ENCODE assay signal across 8 cellular contexts in the genomic region with DNA sequence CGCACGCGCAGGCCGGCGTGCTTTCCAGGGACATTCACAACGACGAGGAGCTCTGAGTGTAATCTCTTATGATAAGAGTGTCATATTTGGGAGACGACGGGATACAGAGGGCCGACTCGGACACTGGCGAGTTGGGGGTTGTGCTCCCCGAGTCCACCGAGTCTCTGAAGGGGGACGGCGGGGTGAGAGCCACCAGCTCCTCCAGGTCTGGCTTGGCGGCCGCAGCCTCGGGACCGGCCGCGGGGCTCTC.
A peak's percentile ranks its signal among the peaks of the same experiment; 100 is the strongest.
DNase-seq lines count a peak whose midpoint lies in the region; ATAC-seq and TF ChIP-seq lines count a peak whose summit lies in the region.

No MANE protein-coding gene starts in this region.

- H3K9me3 ChIP-seq in hepatocyte (ENCODE audit: low read depth) (no peaks in the 10 kb centered on the region), skeletal muscle tissue (ENCODE audit: control insufficient read depth in 3 of 3, low read length in 3 of 3) (no peaks in the 10 kb centered on the region), PC-9 (ENCODE audit: insufficient read depth, low read depth) (peaks cover 7% of the 10 kb centered on the region; the same call in 1 of the 2 replicates)

- H3K79me2 ChIP-seq in hepatocyte (no peaks in the 10 kb centered on the region), PC-9 (ENCODE audit: low read depth) (no peaks in the 10 kb centered on the region)

- ATAC-seq in GM21619 (IDR thresholded peaks at IDR 0.05; ENCODE audit: unreplicated experiment) (peak; percentile 33), HG02623 (IDR thresholded peaks at IDR 0.05; ENCODE audit: unreplicated experiment) (no peak)

- no peaks in the 10 kb centered on the region for H3K9me2 ChIP-seq in hepatocyte (replicated peaks; ENCODE audit: insufficient read depth)
- no peaks in the 10 kb centered on the region for H3K9me2 ChIP-seq in PC-9 (ENCODE audit: insufficient read depth)

- H3K36me3 ChIP-seq in hepatocyte (replicated peaks; ENCODE audit: insufficient read depth, low read depth) (no peaks in the 10 kb centered on the region), skeletal muscle tissue (ENCODE audit: control insufficient read depth in 3 of 3, insufficient read depth in 3 of 3, low read length in 3 of 3) (no peaks in the 10 kb centered on the region), PC-9 (ENCODE audit: low read depth) (no peaks in the 10 kb centered on the region)

- H3K4me1 ChIP-seq in hepatocyte (ENCODE audit: insufficient read depth) (peaks cover 4% of the 10 kb centered on the region), skeletal muscle tissue (ENCODE audit: control insufficient read depth in 3 of 3, insufficient read depth in 3 of 3, low read length in 3 of 3) (peaks cover 0 to 3% (median 0%) of the 10 kb centered on the region in 3 donors), PC-9 (replicated peaks; ENCODE audit: insufficient read depth) (no peaks in the 10 kb centered on the region)

- TF ChIP-seq CTCF in hepatocyte (IDR thresholded peaks at IDR 0.05; ENCODE audit: poor library complexity) (no peak), PC-9 (conservative IDR thresholded peaks at IDR 0.05) (no peak)

- H3K4me2 ChIP-seq in hepatocyte (peak overlapping the region; percentile 98), PC-9 (no peak overlapping the region)

- no peaks in the 10 kb centered on the region for H3K9me3 Mint-ChIP-seq in activated CD4-positive, alpha-beta memory T cell treated with anti-CD3 and anti-CD28 coated beads, Interleukin-2, amount 10 ng/mL, durations not matched to agents 7 days and 5 days

- BruUV-seq in PC-9 (replicated peaks; lab: Mats Ljungman, UMichigan) = no TSS peak

- peak overlapping the region; percentile 58 for H3K4me3 Mint-ChIP-seq in activated CD4-positive, alpha-beta memory T cell treated with anti-CD3 and anti-CD28 coated beads, Interleukin-2, amount 10 ng/mL, durations not matched to agents 7 days and 5 days

- CTCF ChIA-PET in activated CD4-positive, alpha-beta memory T cell treated with anti-CD3 and anti-CD28 coated beads, Interleukin-2, amount 10 ng/mL, durations not matched to agents 7 days and 5 days (lab: Charles Lee) = interaction anchor here (2.8 kb wide), 1 partner anchor 24 kb away, joined by 8 read pairs; no protein-coding TSS in a partner anchor
- CTCF ChIA-PET in PC-9 (lab: Charles Lee) = interaction anchor here (0.5 to 0.6 kb wide), 3 partner anchors 8 to 29 kb away, joined by 3 to 7 read pairs (median 5); no protein-coding TSS in a partner anchor

- H3K9ac ChIP-seq in skeletal muscle tissue (ENCODE audit: low read depth in 1 of 3, low read length in 3 of 3) = no peak overlapping the region

- POLR2A ChIA-PET in activated CD4-positive, alpha-beta memory T cell treated with anti-CD3 and anti-CD28 coated beads, Interleukin-2, amount 10 ng/mL, durations not matched to agents 7 days and 5 days (lab: Charles Lee) = interaction anchor here (1.3 kb wide), 1 partner anchor 171 kb away, joined by 4 read pairs; a partner anchor contains a TSS
- POLR2A ChIA-PET in PC-9 (lab: Charles Lee; ENCODE audit: unreplicated experiment) = interaction anchor here (0.6 kb wide), 1 partner anchor 15 kb away, joined by 3 read pairs; no protein-coding TSS in a partner anchor

- H3K27ac ChIP-seq in hepatocyte (no peak overlapping the region), skeletal muscle tissue (ENCODE audit: low read depth, low read length) (no peak overlapping the region), PC-9 (no peak overlapping the region)

- H4K20me1 ChIP-seq in hepatocyte (ENCODE audit: insufficient read depth, poor library complexity, severe bottlenecking) = no peaks in the 10 kb centered on the region
- H4K20me1 ChIP-seq in PC-9 (ENCODE audit: insufficient read depth) = no peaks in the 10 kb centered on the region

- peak overlapping the region; percentile 97 for H2AFZ ChIP-seq in hepatocyte
- H2AFZ ChIP-seq in PC-9 = no peak overlapping the region

- H3K4me3 ChIP-seq in hepatocyte (peak overlapping the region; percentile 32), skeletal muscle tissue (ENCODE audit: low read length in 3 of 3) (peak overlapping the region in 2 of 3 donors; percentile 54 to 58), PC-9 (no peak overlapping the region)

- no peak for DNase-seq in activated CD4-positive, alpha-beta memory T cell treated with anti-CD3 and anti-CD28 coated beads, Interleukin-2, amount 10 ng/mL, durations not matched to agents 7 days and 5 days
- DNase-seq in hepatocyte (ENCODE audit: low spot score) (peak; percentile 8), PC-9 (no peak), NCI-H526 (lab: John Stamatoyannopoulos, UW) (no peak)
- no peak for DNase-seq in activated CD4-positive, CD25-positive, alpha-beta regulatory T cell (lab: John Stamatoyannopoulos, UW)

- H3K27me3 Mint-ChIP-seq in activated CD4-positive, alpha-beta memory T cell treated with anti-CD3 and anti-CD28 coated beads, Interleukin-2, amount 10 ng/mL, durations not matched to agents 7 days and 5 days = peaks cover 70% of the 10 kb centered on the region

- H3K27me3 ChIP-seq in hepatocyte = peaks cover 41% of the 10 kb centered on the region
- peaks cover 20 to 31% (median 30%) of the 10 kb centered on the region in 3 donors for H3K27me3 ChIP-seq in skeletal muscle tissue (ENCODE audit: control insufficient read depth in 3 of 3, insufficient read depth in 3 of 3, low read length in 3 of 3)
- H3K27me3 ChIP-seq in PC-9 (ENCODE audit: insufficient read depth, low read depth) = no peaks in the 10 kb centered on the region

- H3F3A ChIP-seq in PC-9 (ENCODE audit: insufficient read depth, low read depth) = no peaks in the 10 kb centered on the region

- intact Hi-C loops in PC-9 (cut with micrococcal nuclease; ENCODE audit: unreplicated experiment) = no loop called here

- peaks cover 12% of the 10 kb centered on the region for H3K4me1 Mint-ChIP-seq in activated CD4-positive, alpha-beta memory T cell treated with anti-CD3 and anti-CD28 coated beads, Interleukin-2, amount 10 ng/mL, durations not matched to agents 7 days and 5 days

- peaks cover 6% of the 10 kb centered on the region for H3K36me3 Mint-ChIP-seq in activated CD4-positive, alpha-beta memory T cell treated with anti-CD3 and anti-CD28 coated beads, Interleukin-2, amount 10 ng/mL, durations not matched to agents 7 days and 5 days (ENCODE audit: low read depth)

- WGBS in hepatocyte (ENCODE audit: low lambda C conversion rate, missing lambda C conversion rate) = 15% methylated on average over 21 of the region's 22 CpGs

- H3K27ac Mint-ChIP-seq in activated CD4-positive, alpha-beta memory T cell treated with anti-CD3 and anti-CD28 coated beads, Interleukin-2, amount 10 ng/mL, durations not matched to agents 7 days and 5 days = no peak overlapping the region
